ENCODE assay signal across 8 cellular contexts in the genomic region with DNA sequence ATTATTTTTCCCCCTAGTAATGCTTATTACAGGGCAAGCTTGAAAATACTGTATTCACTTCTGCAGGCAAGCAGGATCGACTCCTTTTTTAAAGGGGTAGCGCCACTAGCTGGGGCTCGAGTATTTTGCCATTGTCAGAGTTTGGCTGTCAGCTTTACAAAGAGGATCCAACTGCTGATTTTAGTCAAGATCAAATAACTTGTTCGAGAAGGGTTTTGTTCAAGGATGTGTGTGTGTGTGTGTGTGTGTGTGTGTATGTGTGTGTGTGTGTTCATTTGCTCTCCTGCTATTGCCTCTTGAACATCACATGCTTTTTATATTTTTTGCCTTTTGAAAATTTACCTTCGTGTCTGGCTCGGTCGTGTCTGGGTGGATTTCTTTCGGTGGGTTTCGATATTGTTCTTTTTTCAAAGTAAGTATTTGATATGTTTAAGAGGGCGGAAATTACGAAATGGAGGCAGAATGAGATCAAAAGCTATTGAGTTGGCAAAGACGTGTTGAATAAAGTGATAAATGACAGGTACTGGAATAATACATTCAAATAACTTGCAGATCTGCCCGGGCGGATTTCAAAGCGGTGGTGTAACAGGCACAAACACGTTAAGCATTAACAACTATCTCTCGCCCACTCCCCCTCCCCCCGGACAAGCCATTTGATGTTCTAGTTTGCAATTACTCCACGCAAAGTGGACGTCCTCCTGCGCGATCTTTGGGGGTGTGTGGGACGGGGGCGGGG. TPM values are rescaled to one million over a fixed set of nuclear protein-coding genes. Genes with fewer than 3 reads are reported as not detected.
DNase-seq lines count a peak whose midpoint lies in the region; ATAC-seq and TF ChIP-seq lines count a peak whose summit lies in the region.

No MANE protein-coding gene starts in this region.

- H3K79me2 ChIP-seq in OCI-LY7 (ENCODE audit: insufficient read depth, low read depth, low read length) = peaks cover 71% of the 10 kb centered on the region

- DNase-seq in GDM1 (lab: John Stamatoyannopoulos, UW) (peak; percentile 44), OCI-LY7 (ENCODE audit: low spot score) (peak; percentile 81), fibroblast of pulmonary artery (ENCODE audit: low read depth) (peak; percentile 74), suprapubic skin (ENCODE audit: low spot score in 2 of 2) (peak; percentile 89)
- peak; percentile 53 for DNase-seq in activated T-helper 2 cell treated with anti-CD3 and anti-CD28 coated beads, Interferon-gamma antibody, Interleukin-2, Interleukin-4, amounts not matched to agents 10 μg/mL and 5 μg/mL and 100 μg/mL, durations not matched to agents 14 hours and 24 hours and 36 hours (ENCODE audit: low spot score)
- no peak for DNase-seq in natural killer cell treated with Interleukin-12 subunit alpha and Interleukin-12 subunit beta and Interleukin-15 and Interleukin-18, amount 100 ng/mL, for 72 hours (ENCODE audit: low spot score)

- TF ChIP-seq CTCF in OCI-LY7 (conservative IDR thresholded peaks at IDR 0.05; ENCODE audit: low read length) (peak; percentile 75), fibroblast of pulmonary artery (IDR thresholded peaks at IDR 0.05; ENCODE audit: low read length, missing control alignments) (peak; percentile 22), suprapubic skin (IDR thresholded peaks at IDR 0.05) (no peak)

- peak overlapping the region; percentile 97 for H3K27ac Mint-ChIP-seq in activated T-helper 2 cell treated with anti-CD3 and anti-CD28 coated beads, Interferon-gamma antibody, Interleukin-2, Interleukin-4, amounts not matched to agents 10 μg/mL and 5 μg/mL and 100 μg/mL, durations not matched to agents 14 hours and 24 hours and 36 hours
- H3K27ac Mint-ChIP-seq in natural killer cell treated with Interleukin-12 subunit alpha and Interleukin-12 subunit beta and Interleukin-15 and Interleukin-18, amount 100 ng/mL, for 72 hours = peak overlapping the region; percentile 90 to 93

- H3K9me3 ChIP-seq in OCI-LY7 (ENCODE audit: low read length) (no peaks in the 10 kb centered on the region), suprapubic skin (no peaks in the 10 kb centered on the region)

- H3K36me3 Mint-ChIP-seq in activated T-helper 2 cell treated with anti-CD3 and anti-CD28 coated beads, Interferon-gamma antibody, Interleukin-2, Interleukin-4, amounts not matched to agents 10 μg/mL and 5 μg/mL and 100 μg/mL, durations not matched to agents 14 hours and 24 hours and 36 hours (ENCODE audit: low read depth) = peaks cover 20% of the 10 kb centered on the region
- H3K36me3 Mint-ChIP-seq in natural killer cell treated with Interleukin-12 subunit alpha and Interleukin-12 subunit beta and Interleukin-15 and Interleukin-18, amount 100 ng/mL, for 72 hours = peaks cover 8% of the 10 kb centered on the region

- peak overlapping the region; percentile 93 for H3K4me3 ChIP-seq in OCI-LY7 (ENCODE audit: low read depth, low read length, poor library complexity, severe bottlenecking)
- H3K4me3 ChIP-seq in fibroblast of pulmonary artery (replicated peaks; ENCODE audit: low read depth, low read length) = peak overlapping the region; percentile 68
- peak overlapping the region; percentile 93 for H3K4me3 ChIP-seq in suprapubic skin

- TF ChIP-seq POLR2A in suprapubic skin (IDR thresholded peaks at IDR 0.05) = no peak

- no peak for TF ChIP-seq EP300 in suprapubic skin (IDR thresholded peaks at IDR 0.05)

- H2AFZ ChIP-seq in OCI-LY7 (ENCODE audit: low read length) = peak overlapping the region; percentile 18; the same call in 1 of the 2 replicates

- peaks cover 57% of the 10 kb centered on the region for H3K4me1 ChIP-seq in OCI-LY7 (ENCODE audit: insufficient read depth, low read length, poor library complexity, severe bottlenecking)
- H3K4me1 ChIP-seq in suprapubic skin = peaks cover 49% of the 10 kb centered on the region

- peak overlapping the region; percentile 95 for H3K4me3 Mint-ChIP-seq in activated T-helper 2 cell treated with anti-CD3 and anti-CD28 coated beads, Interferon-gamma antibody, Interleukin-2, Interleukin-4, amounts not matched to agents 10 μg/mL and 5 μg/mL and 100 μg/mL, durations not matched to agents 14 hours and 24 hours and 36 hours (ENCODE audit: low read depth)
- peak overlapping the region; percentile 95 for H3K4me3 Mint-ChIP-seq in natural killer cell treated with Interleukin-12 subunit alpha and Interleukin-12 subunit beta and Interleukin-15 and Interleukin-18, amount 100 ng/mL, for 72 hours

- H4K20me1 ChIP-seq in OCI-LY7 (ENCODE audit: insufficient read depth, low read length) = no peaks in the 10 kb centered on the region

- CTCF ChIA-PET in OCI-LY7 (lab: Charles Lee; ENCODE audit: unreplicated experiment) = interaction anchor here (0.6 to 1.9 kb wide), 3 partner anchors 91 to 665 kb away, joined by 3 to 4 read pairs (median 3); no protein-coding TSS in a partner anchor

- 0% methylated on average over 22 of the region's 24 CpGs for WGBS in suprapubic skin

- BruUV-seq in OCI-LY7 (replicated peaks; lab: Mats Ljungman, UMichigan) = no TSS peak

- no peaks in the 10 kb centered on the region for H3K27me3 ChIP-seq in suprapubic skin

- H3K27ac ChIP-seq in OCI-LY7 (ENCODE audit: low read depth, low read length, poor library complexity, severe bottlenecking) (peak overlapping the region; percentile 96), suprapubic skin (peak overlapping the region; percentile 99)

- H3K9me2 ChIP-seq in OCI-LY7 (ENCODE audit: insufficient read depth, low read length) = no peaks in the 10 kb centered on the region

- intact Hi-C loops in OCI-LY7 (cut with micrococcal nuclease; ENCODE audit: unreplicated experiment) = loop anchor here (1.0 to 5.0 kb wide), 8 partner anchors 56 to 1230 kb away; partner anchors contain the start of gene NRBF2
- intact Hi-C loops in activated T-helper 2 cell treated with anti-CD3 and anti-CD28 coated beads, Interferon-gamma antibody, Interleukin-2, Interleukin-4, amounts not matched to agents 10 μg/mL and 5 μg/mL and 100 μg/mL, durations not matched to agents 14 hours and 24 hours and 36 hours (cut with micrococcal nuclease) = loop anchor here (1.0 to 10.0 kb wide), 10 partner anchors 35 to 952 kb away; partner anchors contain the start of gene EGR2

- H3K27me3 Mint-ChIP-seq in activated T-helper 2 cell treated with anti-CD3 and anti-CD28 coated beads, Interferon-gamma antibody, Interleukin-2, Interleukin-4, amounts not matched to agents 10 μg/mL and 5 μg/mL and 100 μg/mL, durations not matched to agents 14 hours and 24 hours and 36 hours (ENCODE audit: low read depth) = no peaks in the 10 kb centered on the region
- H3K27me3 Mint-ChIP-seq in natural killer cell treated with Interleukin-12 subunit alpha and Interleukin-12 subunit beta and Interleukin-15 and Interleukin-18, amount 100 ng/mL, for 72 hours = no peaks in the 10 kb centered on the region

- no peaks in the 10 kb centered on the region for H3K9me3 Mint-ChIP-seq in activated T-helper 2 cell treated with anti-CD3 and anti-CD28 coated beads, Interferon-gamma antibody, Interleukin-2, Interleukin-4, amounts not matched to agents 10 μg/mL and 5 μg/mL and 100 μg/mL, durations not matched to agents 14 hours and 24 hours and 36 hours
- H3K9me3 Mint-ChIP-seq in natural killer cell treated with Interleukin-12 subunit alpha and Interleukin-12 subunit beta and Interleukin-15 and Interleukin-18, amount 100 ng/mL, for 72 hours = no peaks in the 10 kb centered on the region

- peaks cover 44% of the 10 kb centered on the region for H3K4me1 Mint-ChIP-seq in activated T-helper 2 cell treated with anti-CD3 and anti-CD28 coated beads, Interferon-gamma antibody, Interleukin-2, Interleukin-4, amounts not matched to agents 10 μg/mL and 5 μg/mL and 100 μg/mL, durations not matched to agents 14 hours and 24 hours and 36 hours (ENCODE audit: low read depth)
- H3K4me1 Mint-ChIP-seq in natural killer cell treated with Interleukin-12 subunit alpha and Interleukin-12 subunit beta and Interleukin-15 and Interleukin-18, amount 100 ng/mL, for 72 hours (ENCODE audit: low read depth in 2 of 2) = peaks cover 42 to 55% of the 10 kb centered on the region in 2 donors

- H3K4me2 ChIP-seq in OCI-LY7 (ENCODE audit: low read length) = peak overlapping the region; percentile 93

- ATAC-seq in HG03045 (IDR thresholded peaks at IDR 0.05; ENCODE audit: unreplicated experiment) = peak; percentile 5
- ATAC-seq in natural killer cell treated with Interleukin-12 subunit alpha and Interleukin-12 subunit beta and Interleukin-15 and Interleukin-18, amount 100 ng/mL, for 72 hours = peak; percentile 6 to 18
- ATAC-seq in GM18870 (IDR thresholded peaks at IDR 0.05; ENCODE audit: unreplicated experiment) = no peak

- peaks cover 13% of the 10 kb centered on the region for H3K36me3 ChIP-seq in OCI-LY7 (ENCODE audit: insufficient read depth, low read length)
- no peaks in the 10 kb centered on the region for H3K36me3 ChIP-seq in suprapubic skin

- POLR2A ChIA-PET in OCI-LY7 (lab: Charles Lee) = interaction anchor here (0.7 to 12.7 kb wide), 21 partner anchors 8 to 626 kb away, joined by 3 to 284 read pairs (median 5); no protein-coding TSS in a partner anchor

RNA-seq across cellular contexts. Expression of gene ARID5B, which starts 1.1 kb away (rescaled TPM):
- total RNA-seq in OCI-LY7 (2014; rRNA removed; shearing (Covaris generic)) = 38.0 and 43.6 TPM in 2 replicates
- total RNA-seq in OCI-LY7 (2022) = 56.5 and 56.7 TPM in 2 replicates
- 34.9 and 35.7 TPM in 2 replicates for total RNA-seq in activated T-helper 2 cell treated with anti-CD3 and anti-CD28 coated beads, Interferon-gamma antibody, Interleukin-2, Interleukin-4, amounts not matched to agents 10 μg/mL and 5 μg/mL and 100 μg/mL, durations not matched to agents 14 hours and 24 hours and 36 hours
- total RNA-seq in natural killer cell treated with Interleukin-12 subunit alpha and Interleukin-12 subunit beta and Interleukin-15 and Interleukin-18, amount 100 ng/mL, for 72 hours = 10 to 100 TPM; 46.1 to 51.7 TPM
- 10 to 100 TPM; 45.4 to 75.2 (median 71.9) TPM for total RNA-seq in suprapubic skin

Comparison
In these comparisons a context has a peak if more than half of its experiments do, and no peak if none do; other contexts are left out.
1. CTCF ChIP-seq: peak in OCI-LY7 (single experiment) and fibroblast of pulmonary artery (single experiment); none in suprapubic skin (0 of 2).
2. Peak in every context shown above with its lines, with median percentiles within 50 percentile points of each other: H3K4me3 ChIP-seq.